13 cellular contexts compared by ENCODE assay signal in the genomic region with DNA sequence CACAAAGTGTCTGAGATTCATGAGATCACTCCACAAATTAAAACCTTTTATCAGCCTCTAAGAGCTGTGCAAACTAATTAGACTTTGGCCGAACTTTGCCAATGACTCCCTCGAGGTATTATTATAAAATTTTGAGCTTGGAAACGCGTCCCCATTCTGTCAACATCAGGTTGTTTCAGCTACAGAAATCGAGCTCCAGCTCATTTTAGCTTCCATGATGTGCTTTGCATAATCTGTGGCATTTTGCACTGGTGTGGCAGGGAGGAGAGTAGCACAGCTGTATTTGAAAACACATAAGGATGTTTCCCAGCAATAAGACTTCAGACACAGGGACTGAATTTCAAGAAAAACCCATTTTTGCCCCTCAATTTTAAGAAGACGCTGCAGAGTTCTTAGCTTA.
"Had no signal": no experiment of that assay in that cellular context is flagged by ENCODE, and none has a peak within 500 bp of the region (broad histone marks: within the 10 kb centered on the region; RNA-seq: fewer than 3 reads in every experiment).

No MANE protein-coding gene starts in this region.

- DNase-seq: effector CD8-positive, alpha-beta T cell; foreskin melanocyte; kidney; left cardiac atrium; left ventricle myocardium inferior; lower lobe of right lung; natural killer cell; ovary; right cardiac atrium; small intestine; stimulated activated CD4-positive, alpha-beta T cell treated with anti-CD3 and anti-CD28 coated beads, Interleukin-12 subunit alpha, Interleukin-12 subunit beta, amount 100 ng/mL, for 4 hours; stimulated activated naive CD8-positive, alpha-beta T cell treated with anti-CD3 and anti-CD28 coated beads, Interleukin-15, Interleukin-2, amounts not matched to agents 100 U/mL and 50 U/mL, for 24 hours; thyroid gland had no signal
